8 cellular contexts compared by ENCODE assay signal in genomic region chr1:43565600-43566360, GRCh38. TPM values are rescaled to one million over a fixed set of nuclear protein-coding genes. Genes with fewer than 3 reads are reported as not detected.
DNase-seq lines count a peak whose midpoint lies in the region; ATAC-seq, FAIRE-seq and TF ChIP-seq lines count a peak whose summit lies in the region.

No MANE protein-coding gene starts in this region.

- H3K4me1 ChIP-seq in SJSA1 (replicated peaks) (peaks cover 4% of the 10 kb centered on the region; the same call in 1 of the 2 replicates), K562 (replicated peaks in 1 of 2; ENCODE audit: control insufficient read depth in 2 of 2, insufficient read depth in 2 of 2, low read length in 2 of 2) (peaks cover 4 to 19% of the 10 kb centered on the region in 2 experiments; a peak in 4 of 5 replicates)

- intact Hi-C loops in K562 (cut with micrococcal nuclease) = no loop called here

- FAIRE-seq in K562 (lab: Jason Lieb, UNC) (no peak), urothelium cell line (lab: Jason Lieb, UNC) (no peak)

- H3K27me3 ChIP-seq in SJSA1 (replicated peaks) (no peaks in the 10 kb centered on the region), K562 (ENCODE audit: control insufficient read depth in 2 of 2, insufficient read depth in 2 of 2, low read length in 2 of 2) (peaks cover 36 to 93% of the 10 kb centered on the region in 2 experiments)

- ATAC-seq in K562 = peak; percentile 78
- ATAC-seq in GM21825 (IDR thresholded peaks at IDR 0.05; ENCODE audit: unreplicated experiment) = no peak

- H3K36me3 ChIP-seq in SJSA1 (no peaks in the 10 kb centered on the region), K562 (ENCODE audit: control insufficient read depth, insufficient read depth, low read length) (no peaks in the 10 kb centered on the region)

- TF ChIP-seq EP300 in K562 (IDR thresholded peaks at IDR 0.05; ENCODE audit: low read length) = no peak

- H3K9ac ChIP-seq in K562 (ENCODE audit: insufficient read depth in 1 of 2, low read depth in 2 of 2, low read length in 2 of 2) = peak overlapping the region in 1 of 2 experiments; percentile 67; a peak in 1 of 4 replicates

- no peak for TF ChIP-seq CTCF in GM12865 (IDR thresholded peaks at IDR 0.05; ENCODE audit: insufficient read depth, low read depth, low read length, missing control alignments)
- TF ChIP-seq CTCF in K562 (IDR thresholded peaks at IDR 0.05 in 2 of 3, conservative IDR thresholded peaks at IDR 0.05 in 1 of 3; ENCODE audit: insufficient read depth in 2 of 3, low read depth in 1 of 3, low read length in 3 of 3) = no peak

- H3K4me3 ChIP-seq in GM12865 (ENCODE audit: low read depth, low read length) (peak overlapping the region; percentile 42), SJSA1 (peak overlapping the region; percentile 26), K562 (peak overlapping the region; percentile 29; the same call in 1 of the 2 replicates), skin epidermis (peak overlapping the region; percentile 21 to 44 (median 29))

- peak overlapping the region; percentile 56 for H3K4me2 ChIP-seq in K562 (ENCODE audit: insufficient read depth, low read length)

- H3K9me3 ChIP-seq in SJSA1 (replicated peaks) (no peaks in the 10 kb centered on the region), K562 (replicated peaks; ENCODE audit: control insufficient read depth, insufficient read depth, low read depth, low read length) (no peaks in the 10 kb centered on the region)

- 0 out of 2 replicates have a peak overlapping the region, but pooled peaks have one; percentile 41 for H2AFZ ChIP-seq in K562 (ENCODE audit: low read depth, low read length)

- WGBS in K562 (ENCODE audit: insufficient coverage, low coverage, missing lambda C conversion rate) = 14% methylated on average over 44 of the region's 62 CpGs

- CTCF ChIA-PET in K562 (lab: Yijun Ruan, JAX; ENCODE audit: low intra/inter-chr PET ratio) = no interaction called here

- H3K27ac ChIP-seq in SJSA1 (no peak overlapping the region), K562 (ENCODE audit: extremely low read depth, low read depth, low read length) (no peak overlapping the region), skin epidermis (peak overlapping the region in 11 of 21 experiments; percentile 18 to 83 (median 65))

- peaks cover 53% of the 10 kb centered on the region for H4K20me1 ChIP-seq in K562 (replicated peaks; ENCODE audit: control insufficient read depth, insufficient read depth, low read length)

- TF ChIP-seq RAD21 in K562 (CRISPR knock-in tag; conservative IDR thresholded peaks at IDR 0.05 in 1 of 2, IDR thresholded peaks at IDR 0.05 in 1 of 2) = no peak

- no peaks in the 10 kb centered on the region for H3K79me2 ChIP-seq in K562 (ENCODE audit: control insufficient read depth, insufficient read depth, low read length)

- TF ChIP-seq POLR2A in K562 (conservative IDR thresholded peaks at IDR 0.05) = no peak

- in situ Hi-C loops in K562 (cut with MboI) = no loop called here

- BruUV-seq in K562 (replicated peaks; lab: Mats Ljungman, UMichigan) = no TSS peak

- H3K9me1 ChIP-seq in K562 (ENCODE audit: control insufficient read depth, insufficient read depth, low read length) = peaks cover 14% of the 10 kb centered on the region

- peak; percentile 30 for DNase-seq in GM12865 (ENCODE audit: low read depth)
- DNase-seq in SJSA1 (ENCODE audit: low read depth in 1 of 2, low spot score in 2 of 2) = peak; percentile 24 to 58
- peak; percentile 57 to 93 (median 82) for DNase-seq in K562 (ENCODE audit: extremely low read depth in 1 of 4, low spot score in 3 of 4)
- DNase-seq in iPS-NIHi7 (ENCODE audit: extremely low spot score) = peak; percentile 93
- DNase-seq in urothelium cell line (ENCODE audit: low spot score) = no peak
- DNase-seq in SHP77 treated with DMSO at 0.1 percent for 48 hours (lab: John Stamatoyannopoulos, UW) = no peak

- POLR2A ChIA-PET in K562 (lab: Yijun Ruan, JAX) = interaction anchor here (0.6 to 1.0 kb wide), 3 partner anchors 13 to 236 kb away, joined by 3 to 4 read pairs (median 3); no protein-coding TSS in a partner anchor

TF ChIP-seq in K562, 482 proteins besides CTCF, POLR2A, EP300 and RAD21 (continues in another document):
- TF ChIP-seq FOXM1 (IDR thresholded peaks at IDR 0.05; ENCODE audit: low read depth) = no peak
- no peak for TF ChIP-seq FOXM1 (CRISPR knock-in tag; IDR thresholded peaks at IDR 0.05; ENCODE audit: low read depth)
- no peak for TF ChIP-seq KDM2B (CRISPR knock-in tag; IDR thresholded peaks at IDR 0.05)
- no peak for TF ChIP-seq MECOM (CRISPR knock-in tag; IDR thresholded peaks at IDR 0.05)
- TF ChIP-seq TOE1 (IDR thresholded peaks at IDR 0.05; ENCODE audit: borderline replicate concordance) = no peak
- TF ChIP-seq TOE1 (CRISPR knock-in tag; IDR thresholded peaks at IDR 0.05; ENCODE audit: borderline replicate concordance, low read depth) = no peak
- TF ChIP-seq HDAC6 (IDR thresholded peaks at IDR 0.05; ENCODE audit: low read depth, low read length) = no peak
- 0 out of 2 replicates have a peak, but pooled peaks have one; percentile 26 for TF ChIP-seq STAG1 (CRISPR knock-in tag; IDR thresholded peaks at IDR 0.05; ENCODE audit: borderline replicate concordance)
- TF ChIP-seq ZBTB7A (IDR thresholded peaks at IDR 0.05; ENCODE audit: borderline replicate concordance, control insufficient read depth, low read depth, low read length) = 0 out of 2 replicates have a peak, but pooled peaks have one; percentile 0
- no peak for TF ChIP-seq L3MBTL2 (IDR thresholded peaks at IDR 0.05)
- no peak for TF ChIP-seq SAP30 (IDR thresholded peaks at IDR 0.05; ENCODE audit: borderline replicate concordance, insufficient read depth, low read depth, low read length, poor library complexity, severe bottlenecking)
- no peak for TF ChIP-seq ZNF274 (IDR thresholded peaks at IDR 0.05; ENCODE audit: borderline replicate concordance, low read depth, low read length)
- no peak for TF ChIP-seq EHMT2 (IDR thresholded peaks at IDR 0.05)
- no peak for TF ChIP-seq LARP7 (IDR thresholded peaks at IDR 0.05)
- no peak for TF ChIP-seq CEBPG (CRISPR knock-in tag; IDR thresholded peaks at IDR 0.05)
- no peak for TF ChIP-seq CEBPG (tag; conservative IDR thresholded peaks at IDR 0.05 in 1 of 2, IDR thresholded peaks at IDR 0.05 in 1 of 2)
- TF ChIP-seq, protein P1, sequence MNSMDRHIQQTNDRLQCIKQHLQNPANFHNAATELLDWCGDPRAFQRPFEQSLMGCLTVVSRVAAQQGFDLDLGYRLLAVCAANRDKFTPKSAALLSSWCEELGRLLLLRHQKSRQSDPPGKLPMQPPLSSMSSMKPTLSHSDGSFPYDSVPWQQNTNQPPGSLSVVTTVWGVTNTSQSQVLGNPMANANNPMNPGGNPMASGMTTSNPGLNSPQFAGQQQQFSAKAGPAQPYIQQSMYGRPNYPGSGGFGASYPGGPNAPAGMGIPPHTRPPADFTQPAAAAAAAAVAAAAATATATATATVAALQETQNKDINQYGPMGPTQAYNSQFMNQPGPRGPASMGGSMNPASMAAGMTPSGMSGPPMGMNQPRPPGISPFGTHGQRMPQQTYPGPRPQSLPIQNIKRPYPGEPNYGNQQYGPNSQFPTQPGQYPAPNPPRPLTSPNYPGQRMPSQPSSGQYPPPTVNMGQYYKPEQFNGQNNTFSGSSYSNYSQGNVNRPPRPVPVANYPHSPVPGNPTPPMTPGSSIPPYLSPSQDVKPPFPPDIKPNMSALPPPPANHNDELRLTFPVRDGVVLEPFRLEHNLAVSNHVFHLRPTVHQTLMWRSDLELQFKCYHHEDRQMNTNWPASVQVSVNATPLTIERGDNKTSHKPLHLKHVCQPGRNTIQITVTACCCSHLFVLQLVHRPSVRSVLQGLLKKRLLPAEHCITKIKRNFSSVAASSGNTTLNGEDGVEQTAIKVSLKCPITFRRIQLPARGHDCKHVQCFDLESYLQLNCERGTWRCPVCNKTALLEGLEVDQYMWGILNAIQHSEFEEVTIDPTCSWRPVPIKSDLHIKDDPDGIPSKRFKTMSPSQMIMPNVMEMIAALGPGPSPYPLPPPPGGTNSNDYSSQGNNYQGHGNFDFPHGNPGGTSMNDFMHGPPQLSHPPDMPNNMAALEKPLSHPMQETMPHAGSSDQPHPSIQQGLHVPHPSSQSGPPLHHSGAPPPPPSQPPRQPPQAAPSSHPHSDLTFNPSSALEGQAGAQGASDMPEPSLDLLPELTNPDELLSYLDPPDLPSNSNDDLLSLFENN (IDR thresholded peaks at IDR 0.05; ENCODE audit: low read depth in 2 of 2, low read length in 2 of 2) = no peak
- no peak for TF ChIP-seq MXI1 (IDR thresholded peaks at IDR 0.05; ENCODE audit: low read depth, low read length)
- TF ChIP-seq ZBTB43 (CRISPR knock-in tag; IDR thresholded peaks at IDR 0.05) = no peak

RNA-seq across cellular contexts. Expression of gene PTPRF, which starts 35.1 kb away (rescaled TPM):
- 11.0 and 11.5 TPM in 2 replicates for total RNA-seq in SJSA1 (2014; rRNA removed; shearing (Covaris generic))
- total RNA-seq in K562 (2011; cell fraction: chromatin; rRNA removed; ENCODE audit: low replicate concordance) = 17.5 and 46.4 TPM in 2 replicates
- 18.8 and 22.8 TPM in 2 replicates for total RNA-seq in K562 (2011; cell fraction: nucleolus; rRNA removed)
- total RNA-seq in K562 (2011; cell fraction: nucleoplasm; rRNA removed) = 14.9 and 27.1 TPM in 2 replicates
- total RNA-seq in K562 (2014; rRNA removed) (1.1 and 1.5 TPM in 2 replicates), K562 (2014; rRNA removed; fragmentation: Illumina TruSeq; extraction: Trizol) (0.41 and 1.1 TPM in 2 replicates), K562 (2015; rRNA removed; fragmentation: Illumina TruSeq; extraction: Trizol) (0.08 and 0.51 TPM in 2 replicates), K562 (2021) (3.3 and 4.2 TPM in 2 replicates)
- polyA plus RNA-seq in K562 (2011; rRNA removed) (4.3 and 12.0 TPM in 2 replicates), K562 (2014; fragmentation: Illumina TruSeq; extraction: Trizol) (1.1 and 1.4 TPM in 2 replicates), K562 (2014; fragmentation: Nextera tagmentation; extraction: Ambion mirVana) (under 1 TPM; 0.13 to 0.20 TPM), K562 (2014; rRNA removed) (0.90 and 1.2 TPM in 2 replicates)
- 5.1 and 6.0 TPM in 2 replicates for polyA plus RNA-seq in K562 (2011; cell fraction: cytosol; rRNA removed)
- 13.9 and 24.1 TPM in 2 replicates for polyA plus RNA-seq in K562 (2011; cell fraction: nucleus; rRNA removed)
- polyA plus RNA-seq in K562 (2012) = 0.86 and 1.5 TPM in 2 replicates
- polyA minus RNA-seq in K562 (2011; rRNA and poly(A)+ RNA removed) = 8.6 and 12.7 TPM in 2 replicates
- 5.7 and 22.0 TPM in 2 replicates for polyA minus RNA-seq in K562 (2011; cell fraction: cytosol; rRNA and poly(A)+ RNA removed)
- 5.0 and 8.4 TPM in 2 replicates for polyA minus RNA-seq in K562 (2011; cell fraction: nucleus; rRNA and poly(A)+ RNA removed)

Comparison
In these comparisons a context has a peak if more than half of its experiments do, and no peak if none do; other contexts are left out.
1. DNase-seq: peak in GM12865 (single experiment), SJSA1 (2 of 2), K562 (4 of 4) and iPS-NIHi7 (single experiment); none in urothelium cell line (single experiment) and SHP77 treated with DMSO at 0.1 percent for 48 hours (single experiment).
2. H3K27ac ChIP-seq: peak in skin epidermis (11 of 21); none in SJSA1 (single experiment) and K562 (single experiment).
3. Peak in every context shown above with its lines, with median percentiles within 50 percentile points of each other: H3K4me3 ChIP-seq.